1 cellular context compared by ENCODE assay signal in the genomic region with DNA sequence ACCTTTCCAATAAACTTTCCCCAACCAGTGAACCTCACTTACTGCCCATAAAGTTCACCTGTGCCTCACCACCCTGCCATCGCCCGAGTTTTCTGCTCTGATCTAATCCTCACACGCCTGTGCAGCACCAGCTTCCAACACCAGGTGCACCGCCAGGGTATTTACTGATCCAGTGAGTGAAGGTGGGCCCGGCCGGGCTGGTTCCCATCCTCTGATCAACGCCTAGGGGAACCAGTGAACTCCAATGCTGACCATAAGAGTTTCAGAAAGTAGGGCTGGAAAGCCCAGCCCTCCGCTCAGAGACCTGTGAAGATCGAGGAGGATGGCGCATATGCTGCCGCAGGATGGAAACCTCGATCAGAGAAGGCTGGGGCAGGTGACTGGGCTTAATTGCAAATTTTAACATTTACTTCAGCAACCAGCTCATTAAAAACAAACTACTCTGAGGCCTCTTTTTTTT.
TF ChIP-seq lines count a peak whose summit lies in the region.

No MANE protein-coding gene starts in this region.

TF ChIP-seq in HepG2, 621 proteins besides CTCF, POLR2A, EP300 and RAD21 (continued from another document):
- TF ChIP-seq PBX3 (CRISPR knock-in tag; IDR thresholded peaks at IDR 0.05; ENCODE audit: borderline replicate concordance) (0 out of 2 replicates have a peak, but pooled peaks have one; percentile 26), HDAC6 (IDR thresholded peaks at IDR 0.05; ENCODE audit: low read depth, low read length) (no peak), TBX2 (CRISPR knock-in tag; IDR thresholded peaks at IDR 0.05; ENCODE audit: borderline replicate concordance) (0 out of 2 replicates have a peak, but pooled peaks have one; percentile 1), ASH2L (IDR thresholded peaks at IDR 0.05; ENCODE audit: insufficient read length, low read depth, low read length) (no peak), ZNF512 (CRISPR knock-in tag; IDR thresholded peaks at IDR 0.05) (no peak), CHD4 (IDR thresholded peaks at IDR 0.05; ENCODE audit: borderline replicate concordance, low read length) (peak; percentile 8; the same call in 1 of the 2 replicates), NFIB (CRISPR knock-in tag; IDR thresholded peaks at IDR 0.05; ENCODE audit: borderline replicate concordance) (no peak), ZNF138 (CRISPR knock-in tag; IDR thresholded peaks at IDR 0.05; ENCODE audit: low read depth) (no peak), ZNF30 (CRISPR knock-in tag; IDR thresholded peaks at IDR 0.05) (no peak), POLR2AphosphoS5 (IDR thresholded peaks at IDR 0.05; ENCODE audit: low read depth, low read length) (peak; percentile 58; the same call in 1 of the 2 replicates), ZSCAN9 (CRISPR knock-in tag; IDR thresholded peaks at IDR 0.05; ENCODE audit: borderline replicate concordance) (no peak), SAP130 (CRISPR knock-in tag; IDR thresholded peaks at IDR 0.05; ENCODE audit: low read depth) (0 out of 2 replicates have a peak, but pooled peaks have one; percentile 14), JARID2 (CRISPR knock-in tag; IDR thresholded peaks at IDR 0.05; ENCODE audit: insufficient replicate concordance) (no peak), POLR2G (IDR thresholded peaks at IDR 0.05; ENCODE audit: low read depth, low read length) (peak; percentile 54), SRSF1 (optimal IDR thresholded peaks at IDR 0.05; ENCODE audit: low read depth, low read length) (no peak), ZFP62 (CRISPR knock-in tag; IDR thresholded peaks at IDR 0.05) (no peak), MAFK (conservative IDR thresholded peaks at IDR 0.05 in 1 of 2, IDR thresholded peaks at IDR 0.05 in 1 of 2; ENCODE audit: low read length in 2 of 2) (no peak), HMGA1 (CRISPR knock-in tag; conservative IDR thresholded peaks at IDR 0.05) (no peak), JDP2 (CRISPR knock-in tag; IDR thresholded peaks at IDR 0.05; ENCODE audit: borderline replicate concordance) (no peak), KDM3A (CRISPR knock-in tag; IDR thresholded peaks at IDR 0.05; ENCODE audit: low read depth) (0 out of 2 replicates have a peak, but pooled peaks have one; percentile 14), REPIN1 (CRISPR knock-in tag; IDR thresholded peaks at IDR 0.05; ENCODE audit: borderline replicate concordance, low read depth) (peak; percentile 65; the same call in 1 of the 2 replicates), ZNF224 (CRISPR knock-in tag; IDR thresholded peaks at IDR 0.05) (no peak), WIZ (CRISPR knock-in tag; IDR thresholded peaks at IDR 0.05) (no peak), ISL2 (CRISPR knock-in tag; IDR thresholded peaks at IDR 0.05) (0 out of 2 replicates have a peak, but pooled peaks have one; percentile 6), DR1 (CRISPR knock-in tag; IDR thresholded peaks at IDR 0.05) (no peak), TBX3 (IDR thresholded peaks at IDR 0.05; ENCODE audit: borderline replicate concordance) (no peak), ZSCAN12 (CRISPR knock-in tag; IDR thresholded peaks at IDR 0.05) (0 out of 2 replicates have a peak, but pooled peaks have one; percentile 42), ZNF160 (CRISPR knock-in tag; IDR thresholded peaks at IDR 0.05) (peak; percentile 3; the same call in 1 of the 2 replicates), PRDM4 (CRISPR knock-in tag; IDR thresholded peaks at IDR 0.05; ENCODE audit: borderline replicate concordance) (no peak), ZIK1 (CRISPR knock-in tag; IDR thresholded peaks at IDR 0.05; ENCODE audit: borderline replicate concordance, low read depth) (0 out of 2 replicates have a peak, but pooled peaks have one; percentile 33), HIC2 (CRISPR knock-in tag; IDR thresholded peaks at IDR 0.05; ENCODE audit: low read depth) (no peak), ZNF788 (CRISPR knock-in tag; IDR thresholded peaks at IDR 0.05; ENCODE audit: borderline replicate concordance) (no peak), SATB2 (CRISPR knock-in tag; IDR thresholded peaks at IDR 0.05) (no peak), ETV5 (CRISPR knock-in tag; IDR thresholded peaks at IDR 0.05; ENCODE audit: borderline replicate concordance) (peak; percentile 14; the same call in 1 of the 2 replicates), ZNF546 (CRISPR knock-in tag; conservative IDR thresholded peaks at IDR 0.05) (no peak), ZKSCAN1 (IDR thresholded peaks at IDR 0.05; ENCODE audit: low read length) (no peak), ZEB1 (IDR thresholded peaks at IDR 0.05; ENCODE audit: insufficient replicate concordance, low read depth) (peak; percentile 43)
- TF ChIP-seq, protein P1, sequence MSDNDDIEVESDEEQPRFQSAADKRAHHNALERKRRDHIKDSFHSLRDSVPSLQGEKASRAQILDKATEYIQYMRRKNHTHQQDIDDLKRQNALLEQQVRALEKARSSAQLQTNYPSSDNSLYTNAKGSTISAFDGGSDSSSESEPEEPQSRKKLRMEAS (IDR thresholded peaks at IDR 0.05), result peak; percentile 47; the same call in 1 of the 2 replicates
- TF ChIP-seq, protein P2, sequence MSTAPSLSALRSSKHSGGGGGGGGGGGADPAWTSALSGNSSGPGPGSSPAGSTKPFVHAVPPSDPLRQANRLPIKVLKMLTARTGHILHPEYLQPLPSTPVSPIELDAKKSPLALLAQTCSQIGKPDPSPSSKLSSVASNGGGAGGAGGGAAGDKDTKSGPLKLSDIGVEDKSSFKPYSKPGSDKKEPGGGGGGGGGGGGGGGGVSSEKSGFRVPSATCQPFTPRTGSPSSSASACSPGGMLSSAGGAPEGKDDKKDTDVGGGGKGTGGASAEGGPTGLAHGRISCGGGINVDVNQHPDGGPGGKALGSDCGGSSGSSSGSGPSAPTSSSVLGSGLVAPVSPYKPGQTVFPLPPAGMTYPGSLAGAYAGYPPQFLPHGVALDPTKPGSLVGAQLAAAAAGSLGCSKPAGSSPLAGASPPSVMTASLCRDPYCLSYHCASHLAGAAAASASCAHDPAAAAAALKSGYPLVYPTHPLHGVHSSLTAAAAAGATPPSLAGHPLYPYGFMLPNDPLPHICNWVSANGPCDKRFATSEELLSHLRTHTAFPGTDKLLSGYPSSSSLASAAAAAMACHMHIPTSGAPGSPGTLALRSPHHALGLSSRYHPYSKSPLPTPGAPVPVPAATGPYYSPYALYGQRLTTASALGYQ (CRISPR knock-in tag; IDR thresholded peaks at IDR 0.05), result peak; percentile 11; the same call in 1 of the 2 replicates
- TF ChIP-seq, protein P3, sequence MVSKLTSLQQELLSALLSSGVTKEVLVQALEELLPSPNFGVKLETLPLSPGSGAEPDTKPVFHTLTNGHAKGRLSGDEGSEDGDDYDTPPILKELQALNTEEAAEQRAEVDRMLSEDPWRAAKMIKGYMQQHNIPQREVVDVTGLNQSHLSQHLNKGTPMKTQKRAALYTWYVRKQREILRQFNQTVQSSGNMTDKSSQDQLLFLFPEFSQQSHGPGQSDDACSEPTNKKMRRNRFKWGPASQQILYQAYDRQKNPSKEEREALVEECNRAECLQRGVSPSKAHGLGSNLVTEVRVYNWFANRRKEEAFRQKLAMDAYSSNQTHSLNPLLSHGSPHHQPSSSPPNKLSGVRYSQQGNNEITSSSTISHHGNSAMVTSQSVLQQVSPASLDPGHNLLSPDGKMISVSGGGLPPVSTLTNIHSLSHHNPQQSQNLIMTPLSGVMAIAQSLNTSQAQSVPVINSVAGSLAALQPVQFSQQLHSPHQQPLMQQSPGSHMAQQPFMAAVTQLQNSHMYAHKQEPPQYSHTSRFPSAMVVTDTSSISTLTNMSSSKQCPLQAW (CRISPR knock-in tag; IDR thresholded peaks at IDR 0.05), result no peak
